11 cellular contexts compared by ENCODE assay signal in genomic region chr13:30804474-30804873, GRCh38.
A peak's percentile ranks its signal among the peaks of the same experiment; 100 is the strongest.
DNase-seq lines count a peak whose midpoint lies in the region; ATAC-seq and TF ChIP-seq lines count a peak whose summit lies in the region.
"Had no signal": no experiment of that assay in that cellular context is flagged by ENCODE, and none has a peak within 500 bp of the region (broad histone marks: within the 10 kb centered on the region; RNA-seq: fewer than 3 reads in every experiment).

No MANE protein-coding gene starts in this region.

- H3K4me1 Mint-ChIP-seq in brain: peaks cover 63% of the 10 kb centered on the region
- peaks cover 12% of the 10 kb centered on the region for H3K4me1 Mint-ChIP-seq in activated naive CD4-positive, alpha-beta T cell treated with anti-CD3 and anti-CD28 coated beads for 36 hours (ENCODE audit: low read depth)

- H3K27me3 Mint-ChIP-seq in brain: peaks cover 4% of the 10 kb centered on the region
- H3K27me3 Mint-ChIP-seq in activated naive CD4-positive, alpha-beta T cell treated with anti-CD3 and anti-CD28 coated beads for 36 hours (ENCODE audit: low read depth): no peaks in the 10 kb centered on the region
- H3K27me3 Mint-ChIP-seq: activated naive CD8-positive, alpha-beta T cell treated with anti-CD3 and anti-CD28 coated beads, Interleukin-2, amount 50 U/mL, for 24 hours had no signal

- H3K36me3 Mint-ChIP-seq in brain: no peaks in the 10 kb centered on the region
- no peaks in the 10 kb centered on the region for H3K36me3 Mint-ChIP-seq in activated naive CD4-positive, alpha-beta T cell treated with anti-CD3 and anti-CD28 coated beads for 36 hours (ENCODE audit: low read depth)

- H3K4me3 ChIP-seq in BJ (ENCODE audit: low read depth, low read length): no peak overlapping the region

- peak; percentile 23; the same call in 1 of the 2 replicates for TF ChIP-seq CTCF in BJ (IDR thresholded peaks at IDR 0.05; ENCODE audit: insufficient read depth, low read depth, low read length)
- no peak for TF ChIP-seq CTCF in brain (conservative IDR thresholded peaks at IDR 0.05)

- POLR2A ChIA-PET in BJ (lab: Charles Lee): interaction anchor here (0.5 kb wide), 1 partner anchor 159 kb away, joined by 5 read pairs; no protein-coding TSS in a partner anchor

- no peak overlapping the region for H3K4me3 Mint-ChIP-seq in brain
- H3K4me3 Mint-ChIP-seq in activated naive CD4-positive, alpha-beta T cell treated with anti-CD3 and anti-CD28 coated beads for 36 hours: no peak overlapping the region
- H3K4me3 Mint-ChIP-seq: activated naive CD8-positive, alpha-beta T cell treated with anti-CD3 and anti-CD28 coated beads, Interleukin-2, amount 50 U/mL, for 24 hours had no signal

- no peaks in the 10 kb centered on the region for H3K36me3 ChIP-seq in BJ (ENCODE audit: control insufficient read depth, insufficient read depth, low read length)

- ATAC-seq in left lobe of liver (peak; percentile 6), GM21360 (IDR thresholded peaks at IDR 0.05; ENCODE audit: unreplicated experiment) (no peak)
- ATAC-seq: activated naive CD8-positive, alpha-beta T cell treated with anti-CD3 and anti-CD28 coated beads, Interleukin-2, amount 50 U/mL, for 24 hours had no signal

- no peak for DNase-seq in BJ (ENCODE audit: low read depth)
- peak; percentile 77 for DNase-seq in HT-29 (ENCODE audit: low spot score)
- no peak for DNase-seq in left lobe of liver (ENCODE audit: low spot score)
- DNase-seq in central memory CD4-positive, alpha-beta T cell: no peak
- DNase-seq in activated naive CD4-positive, alpha-beta T cell treated with anti-CD3 and anti-CD28 coated beads for 36 hours: no peak
- DNase-seq in NOMO-1 treated with dmso at 0.1 percent for 144 hours (lab: John Stamatoyannopoulos, UW; ENCODE audit: unreplicated experiment): no peak
- DNase-seq: activated naive CD8-positive, alpha-beta T cell treated with anti-CD3 and anti-CD28 coated beads, Interleukin-2, amount 50 U/mL, for 24 hours; CD4-positive, CD25-positive, alpha-beta regulatory T cell; NCI-H774 had no signal

- intact Hi-C loops in activated naive CD4-positive, alpha-beta T cell treated with anti-CD3 and anti-CD28 coated beads for 36 hours (cut with micrococcal nuclease): loop anchor here (5.0 kb wide), 1 partner anchor 227 kb away; no protein-coding TSS in a partner anchor

- H3K27ac Mint-ChIP-seq in brain: peak overlapping the region in 3 of 5 experiments; percentile 56 to 71 (median 58)
- H3K27ac Mint-ChIP-seq in activated naive CD4-positive, alpha-beta T cell treated with anti-CD3 and anti-CD28 coated beads for 36 hours: no peak overlapping the region
- H3K27ac Mint-ChIP-seq: activated naive CD8-positive, alpha-beta T cell treated with anti-CD3 and anti-CD28 coated beads, Interleukin-2, amount 50 U/mL, for 24 hours had no signal

- CTCF ChIA-PET in BJ (lab: Yijun Ruan, JAX): interaction anchor here (0.9 to 4.0 kb wide), 12 partner anchors 12 to 672 kb away, joined by 3 to 28 read pairs (median 5); no protein-coding TSS in a partner anchor
- CTCF ChIA-PET in activated naive CD4-positive, alpha-beta T cell treated with anti-CD3 and anti-CD28 coated beads for 36 hours (lab: Charles Lee): interaction anchor here (0.7 to 2.3 kb wide), 8 partner anchors 8 to 673 kb away, joined by 3 to 5 read pairs (median 4); no protein-coding TSS in a partner anchor

- H3K27me3 ChIP-seq in BJ (ENCODE audit: control insufficient read depth, insufficient read depth, low read length): no peaks in the 10 kb centered on the region

- peaks cover 0 to 3% (median 0%) of the 10 kb centered on the region in 5 experiments for H3K9me3 Mint-ChIP-seq in brain
- H3K9me3 Mint-ChIP-seq in activated naive CD4-positive, alpha-beta T cell treated with anti-CD3 and anti-CD28 coated beads for 36 hours: no peaks in the 10 kb centered on the region
- H3K9me3 Mint-ChIP-seq: activated naive CD8-positive, alpha-beta T cell treated with anti-CD3 and anti-CD28 coated beads, Interleukin-2, amount 50 U/mL, for 24 hours; CD4-positive, CD25-positive, alpha-beta regulatory T cell had no signal
